ENCODE assay signal across 15 cellular contexts in the genomic region with DNA sequence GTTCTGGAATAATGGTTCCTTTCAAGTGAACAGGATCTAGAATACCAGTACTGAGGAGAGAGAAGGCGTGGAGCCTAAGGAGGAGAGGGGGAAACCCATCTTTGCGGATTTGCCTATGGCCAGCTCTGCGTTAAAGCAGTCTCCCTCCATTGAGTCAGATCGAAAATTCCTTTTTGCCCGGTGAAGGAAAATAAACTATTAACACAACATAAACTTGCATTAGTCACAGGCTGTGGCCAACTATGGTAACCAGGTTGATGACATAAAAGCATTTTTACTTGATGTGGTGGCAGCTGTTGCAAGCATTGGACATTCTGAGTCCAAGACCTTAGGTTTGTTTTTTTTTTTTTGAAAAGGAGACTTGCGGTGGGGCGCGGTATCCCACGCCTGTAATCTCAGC. TPM values are rescaled to one million over a fixed set of nuclear protein-coding genes. Genes with fewer than 3 reads are reported as not detected.
DNase-seq lines count a peak whose midpoint lies in the region; ATAC-seq and TF ChIP-seq lines count a peak whose summit lies in the region.
"Had no signal": no experiment of that assay in that cellular context is flagged by ENCODE, and none has a peak within 500 bp of the region (broad histone marks: within the 10 kb centered on the region; RNA-seq: fewer than 3 reads in every experiment).

No MANE protein-coding gene starts in this region.

- 88 to 94% (median 89%) methylated on average over 9 of the region's 9 CpGs for WGBS in ovary, 3 donors

- no peak overlapping the region for H3K27ac ChIP-seq in ovary
- H3K27ac ChIP-seq: heart left ventricle had no signal

- ATAC-seq in HG02840 (IDR thresholded peaks at IDR 0.05; ENCODE audit: low FRiP score, unreplicated experiment) (no peak), GM18868 (IDR thresholded peaks at IDR 0.05; ENCODE audit: unreplicated experiment) (no peak)
- ATAC-seq: heart left ventricle had no signal

- no peak for TF ChIP-seq CTCF in AG09309 (IDR thresholded peaks at IDR 0.05; ENCODE audit: control insufficient read depth, insufficient read depth, low read depth, low read length, missing control alignments)
- TF ChIP-seq CTCF in ovary (IDR thresholded peaks at IDR 0.05) = no peak

- DNase-seq in AG09309 (ENCODE audit: low read depth) = peak; percentile 89
- DNase-seq in HS-27A (ENCODE audit: low read depth) = peak; percentile 83
- DNase-seq in adipocyte (ENCODE audit: low read depth) = peak; percentile 61
- DNase-seq in iris pigment epithelial cell (ENCODE audit: low read depth) = peak; percentile 95
- no peak for DNase-seq in NCI-H2107 (lab: John Stamatoyannopoulos, UW)
- no peak for DNase-seq in ovary
- DNase-seq: activated naive CD4-positive, alpha-beta T cell treated with Interleukin-2 at 50 U/mL for 16 hours; COR-L47; heart left ventricle; NCI-H1930; nucleus accumbens had no signal

- H3K27me3 ChIP-seq in adipocyte (replicated peaks; ENCODE audit: control insufficient read depth, insufficient read depth, low read length) = no peaks in the 10 kb centered on the region
- H3K27me3 ChIP-seq in ovary = no peaks in the 10 kb centered on the region
- H3K27me3 ChIP-seq: heart left ventricle had no signal

- no peak overlapping the region for H3K4me3 ChIP-seq in AG09309 (ENCODE audit: control insufficient read depth, low read depth, low read length)
- H3K4me3 ChIP-seq in adipocyte (ENCODE audit: low read length) = no peak overlapping the region
- H3K4me3 ChIP-seq in ovary = no peak overlapping the region
- H3K4me3 ChIP-seq: heart left ventricle, K562, lung had no signal

- intact Hi-C loops in ovary (cut with DNase I) = no loop called here

- H3K4me1 ChIP-seq in adipocyte (ENCODE audit: control insufficient read depth, insufficient read depth, low read length) (peaks cover 22% of the 10 kb centered on the region), ovary (ENCODE audit: insufficient read depth) (peaks cover 18% of the 10 kb centered on the region)

- TF ChIP-seq EP300 in ovary (IDR thresholded peaks at IDR 0.05) = no peak

- H3K9ac ChIP-seq in adipocyte (ENCODE audit: low read length) = no peak overlapping the region

- no peaks in the 10 kb centered on the region for H3K9me3 ChIP-seq in adipocyte (ENCODE audit: control insufficient read depth, low read length)
- no peaks in the 10 kb centered on the region for H3K9me3 ChIP-seq in ovary
- H3K9me3 ChIP-seq: heart left ventricle had no signal

- TF ChIP-seq POLR2A in ovary (IDR thresholded peaks at IDR 0.05) = no peak

- peaks cover 55% of the 10 kb centered on the region for H3K36me3 ChIP-seq in adipocyte (ENCODE audit: control insufficient read depth, insufficient read depth, low read length, severe bottlenecking)
- H3K36me3 ChIP-seq in ovary = no peaks in the 10 kb centered on the region

RNA-seq across cellular contexts. Expression of a gene that starts 8.9 kb away (rescaled TPM):
- total RNA-seq in ovary = 10 to 100 TPM; 33.5 to 89.5 (median 67.4) TPM
- polyA plus RNA-seq in ovary = 10 to 100 TPM; 75.4 to 87.3 TPM

RNA-seq across cellular contexts. Expression of a gene that starts 16.7 kb away (rescaled TPM):
- total RNA-seq in ovary = 10 to 100 TPM in 1 of 7 donors, 1 to 10 TPM in 2, under 1 TPM in 3, not detected in 1; 0.05 to 12.1 (median 1.0) TPM
- under 1 TPM; 0.10 to 0.13 TPM for polyA plus RNA-seq in ovary

RNA-seq across cellular contexts. Expression of a gene that starts 44.0 kb away (rescaled TPM):
- under 1 TPM in 1 of 7 donors, not detected in 6; 0.36 TPM for total RNA-seq in ovary
- polyA plus RNA-seq in ovary = 1 to 10 TPM in 1 of 2 donors, under 1 TPM in 1; 0.37 to 1.1 TPM
- total RNA-seq: heart left ventricle, K562 had no signal
- polyA plus RNA-seq: heart left ventricle, K562, lung had no signal

Comparison
In these comparisons a context has a peak if more than half of its experiments do, and no peak if none do; other contexts are left out.
1. DNase-seq: peak in AG09309 (single experiment), HS-27A (single experiment), adipocyte (single experiment) and iris pigment epithelial cell (single experiment); none in NCI-H2107 (single experiment) and ovary (0 of 5).